In genomic region chr11:44556735-44557409, GRCh38 we compare ENCODE assay signal across 8 cellular contexts. TPM values are rescaled to one million over a fixed set of nuclear protein-coding genes. Genes with fewer than 3 reads are reported as not detected.
DNase-seq lines count a peak whose midpoint lies in the region; ATAC-seq, FAIRE-seq and TF ChIP-seq lines count a peak whose summit lies in the region.

No MANE protein-coding gene starts in this region.

- H3K4me2 ChIP-seq in HepG2 (ENCODE audit: low read depth, low read length): no peak overlapping the region

- intact Hi-C loops in HepG2 (cut with micrococcal nuclease; ENCODE audit: unreplicated experiment): loop anchor here (1.0 kb wide), 1 partner anchor 60 kb away; no protein-coding TSS in a partner anchor

- POLR2A ChIA-PET in BJ (lab: Charles Lee) (no interaction called here), HepG2 (lab: Yijun Ruan, JAX) (no interaction called here)

- no peaks in the 10 kb centered on the region for H3K9me3 ChIP-seq in HepG2 (ENCODE audit: low read length)

- peak overlapping the region; percentile 38; the same call in 1 of the 2 replicates for H3K27ac ChIP-seq in VCaP
- H3K27ac ChIP-seq in HepG2 (ENCODE audit: extremely low read length, insufficient read depth, low read length): no peak overlapping the region

- H2AFZ ChIP-seq in HepG2 (ENCODE audit: low read length): no peak overlapping the region

- no peaks in the 10 kb centered on the region for H3K36me3 ChIP-seq in BJ (ENCODE audit: control insufficient read depth, insufficient read depth, low read length)
- H3K36me3 ChIP-seq in bronchial epithelial cell (ENCODE audit: control insufficient read depth, insufficient read depth, low read length): no peaks in the 10 kb centered on the region
- H3K36me3 ChIP-seq in HepG2 (replicated peaks in 1 of 2; ENCODE audit: control insufficient read depth in 1 of 2, insufficient read depth in 2 of 2, low read length in 2 of 2): no peaks in the 10 kb centered on the region

- ATAC-seq in GM18861 (IDR thresholded peaks at IDR 0.05; ENCODE audit: unreplicated experiment) (peak; percentile 35), HepG2 (peak; percentile 85), HG03571 (IDR thresholded peaks at IDR 0.05; ENCODE audit: unreplicated experiment) (no peak)

- peaks cover 11% of the 10 kb centered on the region for H3K4me1 ChIP-seq in HepG2 (ENCODE audit: insufficient read depth, low read length)

- TF ChIP-seq EP300 in HepG2 (IDR thresholded peaks at IDR 0.05; ENCODE audit: low read depth in 2 of 2, low read length in 2 of 2): no peak
- TF ChIP-seq EP300 in HepG2 (CRISPR knock-in tag; IDR thresholded peaks at IDR 0.05; ENCODE audit: borderline replicate concordance): no peak

- H4K20me1 ChIP-seq in HepG2 (ENCODE audit: insufficient read depth, low read length): no peaks in the 10 kb centered on the region

- TF ChIP-seq RAD21 in HepG2 (CRISPR knock-in tag; IDR thresholded peaks at IDR 0.05): peak; percentile 55; the same call in 1 of the 2 replicates

- in situ Hi-C loops in HepG2 (cut with HindIII; ENCODE audit: extremely low pct_ligation_motif_present, low pct_unique_long_range_greater_than_20kb): no loop called here

- TF ChIP-seq CTCF in BJ (IDR thresholded peaks at IDR 0.05; ENCODE audit: insufficient read depth, low read depth, low read length): peak; percentile 79
- TF ChIP-seq CTCF in LNCaP clone FGC (IDR thresholded peaks at IDR 0.05; ENCODE audit: control insufficient read depth, extremely low read depth, insufficient read depth): peak; percentile 82
- peak; percentile 88 for TF ChIP-seq CTCF in VCaP (conservative IDR thresholded peaks at IDR 0.05)
- peak; percentile 78 for TF ChIP-seq CTCF in bronchial epithelial cell (IDR thresholded peaks at IDR 0.05; ENCODE audit: insufficient read depth, low read length, severe bottlenecking)
- peak; percentile 74 for TF ChIP-seq CTCF in HepG2 (CRISPR knock-in tag; IDR thresholded peaks at IDR 0.05)

- no peak for TF ChIP-seq POLR2A in HepG2 (IDR thresholded peaks at IDR 0.05; ENCODE audit: insufficient read depth in 1 of 2, low read depth in 2 of 2, low read length in 2 of 2)

- H3K9ac ChIP-seq in HepG2 (ENCODE audit: insufficient read depth, low read depth, low read length): no peak overlapping the region

- FAIRE-seq in bronchial epithelial cell (lab: Jason Lieb, UNC): no peak
- peak; percentile 40 for FAIRE-seq in HepG2 (lab: Jason Lieb, UNC)

- DNase-seq in BJ (ENCODE audit: low read depth): no peak
- no peak for DNase-seq in LNCaP clone FGC (ENCODE audit: low read depth)
- DNase-seq in bronchial epithelial cell (ENCODE audit: low read depth): peak; percentile 41
- DNase-seq in HepG2 (ENCODE audit: low spot score): peak; percentile 41
- DNase-seq in stimulated activated CD8-positive, alpha-beta memory T cell treated with anti-CD3 and anti-CD28 coated beads, Interleukin-15, amount 100 ng/mL, for 1 hour (ENCODE audit: low read depth): peak; percentile 55

- no TSS peak for BruUV-seq in HepG2 (replicated peaks; lab: Mats Ljungman, UMichigan)

- H3K27me3 ChIP-seq in BJ (ENCODE audit: control insufficient read depth, insufficient read depth, low read length): no peaks in the 10 kb centered on the region; the same call in 1 of the 2 replicates
- H3K27me3 ChIP-seq in bronchial epithelial cell (ENCODE audit: control insufficient read depth, insufficient read depth, low read length): no peaks in the 10 kb centered on the region
- H3K27me3 ChIP-seq in HepG2 (ENCODE audit: control insufficient read depth in 1 of 2, insufficient read depth in 2 of 2, low read length in 2 of 2): no peaks in the 10 kb centered on the region; a peak in 1 of 5 replicates

- CTCF ChIA-PET in BJ (lab: Yijun Ruan, JAX): interaction anchor here (0.6 to 16.5 kb wide), 28 partner anchors 8 to 552 kb away, joined by 3 to 606 read pairs (median 4); partner anchors contain the start of gene CD82
- CTCF ChIA-PET in HepG2 (lab: Yijun Ruan, JAX; ENCODE audit: low intra/inter-chr PET ratio, low total read pairs): interaction anchor here (1.0 to 3.0 kb wide), 3 partner anchors 57 to 65 kb away, joined by 3 to 44 read pairs (median 4); no protein-coding TSS in a partner anchor

- no peak overlapping the region for H3K4me3 ChIP-seq in BJ (ENCODE audit: low read depth, low read length)
- H3K4me3 ChIP-seq in LNCaP clone FGC (ENCODE audit: low read depth, low read length): no peak overlapping the region
- no peak overlapping the region for H3K4me3 ChIP-seq in bronchial epithelial cell (ENCODE audit: low read depth, low read length)
- H3K4me3 ChIP-seq in HepG2 (replicated peaks in 1 of 3; ENCODE audit: insufficient read depth in 1 of 3, low read depth in 2 of 3, low read length in 3 of 3): no peak overlapping the region

- no peaks in the 10 kb centered on the region for H3K79me2 ChIP-seq in HepG2 (ENCODE audit: insufficient read depth, low read length)

- WGBS in HepG2 (ENCODE audit: low lambda C conversion rate): 7% methylated on average over 9 of the region's 11 CpGs

TF ChIP-seq in HepG2, 621 proteins besides CTCF, POLR2A, EP300 and RAD21 (continues in another document):
- TF ChIP-seq ZMYM3 (CRISPR knock-in tag; IDR thresholded peaks at IDR 0.05): no peak
- TF ChIP-seq USF2 (IDR thresholded peaks at IDR 0.05; ENCODE audit: low read depth, low read length): peak; percentile 92
- peak; percentile 77; the same call in 1 of the 2 replicates for TF ChIP-seq USF2 (CRISPR knock-in tag; IDR thresholded peaks at IDR 0.05; ENCODE audit: borderline replicate concordance)
- TF ChIP-seq IKZF1 (IDR thresholded peaks at IDR 0.05): no peak
- TF ChIP-seq ZNF562 (CRISPR knock-in tag; IDR thresholded peaks at IDR 0.05; ENCODE audit: borderline replicate concordance): no peak
- TF ChIP-seq SPEN (CRISPR knock-in tag; IDR thresholded peaks at IDR 0.05; ENCODE audit: low read depth): 0 out of 2 replicates have a peak, but pooled peaks have one; percentile 41
- no peak for TF ChIP-seq ZSCAN21 (CRISPR knock-in tag; IDR thresholded peaks at IDR 0.05; ENCODE audit: borderline replicate concordance)
- no peak for TF ChIP-seq PHB2 (IDR thresholded peaks at IDR 0.05; ENCODE audit: partially characterized antibody)
- TF ChIP-seq ZNF619 (CRISPR knock-in tag; IDR thresholded peaks at IDR 0.05): no peak
- 0 out of 2 replicates have a peak, but pooled peaks have one; percentile 23 for TF ChIP-seq MYPOP (CRISPR knock-in tag; IDR thresholded peaks at IDR 0.05)
- TF ChIP-seq KMT2A (CRISPR knock-in tag; IDR thresholded peaks at IDR 0.05): no peak
- no peak for TF ChIP-seq ZNF331 (CRISPR knock-in tag; IDR thresholded peaks at IDR 0.05)
- peak; percentile 66 for TF ChIP-seq RAD51 (IDR thresholded peaks at IDR 0.05; ENCODE audit: borderline replicate concordance)

RNA-seq across cellular contexts. Expression of gene CD82, which starts 8.6 kb away (rescaled TPM):
- polyA plus RNA-seq in BJ (2011; rRNA removed) (13.4 and 28.1 TPM in 2 replicates), HepG2 (2011; rRNA removed) (0.05 and 0.24 TPM in 2 replicates)
- polyA minus RNA-seq in BJ (2011; rRNA and poly(A)+ RNA removed): 11.0 and 23.4 TPM in 2 replicates
- total RNA-seq in bronchial epithelial cell (48.7 and 84.9 TPM in 2 replicates), HepG2 (2016; rRNA removed; fragmentation: Illumina TruSeq; extraction: Trizol) (not detected in 2 replicates)
- not detected in 2 replicates for total RNA-seq in HepG2 (2016; cell fraction: cytosol; rRNA removed; fragmentation: Illumina TruSeq; extraction: Trizol; ENCODE audit: low read depth)
- total RNA-seq in HepG2 (2016; cell fraction: insoluble cytoplasmic fraction; rRNA removed; fragmentation: Illumina TruSeq; extraction: Trizol): not detected in 2 replicates
- total RNA-seq in HepG2 (2016; cell fraction: membrane; rRNA removed; fragmentation: Illumina TruSeq; extraction: Trizol): not detected in 2 replicates
- not detected in 2 replicates for total RNA-seq in HepG2 (2016; cell fraction: nucleus; rRNA removed; fragmentation: Illumina TruSeq; extraction: Trizol)
- polyA plus RNA-seq in HepG2 (2011; cell fraction: cytosol; rRNA removed): 0.13 and 0.16 TPM in 2 replicates
- polyA plus RNA-seq in HepG2 (2011; cell fraction: nucleus; rRNA removed): 0.33 TPM in 1 of 2 replicates, not detected in the other
- 0.19 TPM in 1 of 2 replicates, not detected in the other for polyA plus RNA-seq in HepG2 (2012)
- polyA plus RNA-seq in HepG2 (2016; cell fraction: cytosol; fragmentation: Illumina TruSeq; extraction: Trizol; ENCODE audit: low read depth): not detected in 2 replicates
- polyA plus RNA-seq in HepG2 (2016; cell fraction: insoluble cytoplasmic fraction; fragmentation: Illumina TruSeq; extraction: Trizol; ENCODE audit: low read depth): not detected in 2 replicates
- polyA plus RNA-seq in HepG2 (2016; cell fraction: membrane; fragmentation: Illumina TruSeq; extraction: Trizol; ENCODE audit: low read depth): not detected in 2 replicates
- polyA plus RNA-seq in HepG2 (2016; cell fraction: nucleus; fragmentation: Illumina TruSeq; extraction: Trizol; ENCODE audit: insufficient read depth, low read depth): not detected in 2 replicates
- polyA minus RNA-seq in HepG2 (2011; rRNA and poly(A)+ RNA removed; ENCODE audit: low replicate concordance): 0.52 and 13.0 TPM in 2 replicates
- polyA minus RNA-seq in HepG2 (2011; cell fraction: cytosol; rRNA and poly(A)+ RNA removed): not detected in 2 replicates
- not detected in 2 replicates for polyA minus RNA-seq in HepG2 (2011; cell fraction: nucleus; rRNA and poly(A)+ RNA removed)

Comparison
In these comparisons a context has a peak if more than half of its experiments do, and no peak if none do; other contexts are left out.
1. DNase-seq: peak in bronchial epithelial cell (single experiment), HepG2 (single experiment) and stimulated activated CD8-positive, alpha-beta memory T cell treated with anti-CD3 and anti-CD28 coated beads, Interleukin-15, amount 100 ng/mL, for 1 hour (single experiment); none in BJ (single experiment) and LNCaP clone FGC (single experiment).
2. RNA of gene CD82, which starts 8.6 kb away (total RNA-seq): 48.7 to 84.9 TPM in bronchial epithelial cell; not detected in HepG2; every median in the first group is over 10 times any median in the second.
3. Peak in every context shown above with its lines, with median percentiles within 50 percentile points of each other: CTCF ChIP-seq.